8 cellular contexts compared by ENCODE assay signal in genomic region chr19:52820472-52821205, GRCh38. TPM values are rescaled to one million over a fixed set of nuclear protein-coding genes. Genes with fewer than 3 reads are reported as not detected.
DNase-seq lines count a peak whose midpoint lies in the region; TF ChIP-seq lines count a peak whose summit lies in the region.
"Not testable (repeated sequence)": the region's sequence is repeated elsewhere in the genome, so short reads cannot be mapped to it uniquely, and the experiment has no call there.

No MANE protein-coding gene starts in this region.

- H3K79me2 ChIP-seq in H9 (ENCODE audit: insufficient read depth, low read length): not testable (repeated sequence)

- not testable (repeated sequence) for H3K18ac ChIP-seq in H9 (ENCODE audit: insufficient read length, low read depth, low read length)

- not testable (repeated sequence) for H2BK12ac ChIP-seq in H9 (ENCODE audit: insufficient read length, low read depth, low read length)

- H3K27me3 Mint-ChIP-seq in H9 (ENCODE audit: low read depth); neural crest cell (ENCODE audit: low read depth): not testable (repeated sequence)

- H3K23me2 ChIP-seq in H9 (ENCODE audit: insufficient read length, low read depth, low read length, poor library complexity, severe bottlenecking): not testable (repeated sequence)

- H4K91ac ChIP-seq in H9 (ENCODE audit: insufficient read length, low read depth, low read length): not testable (repeated sequence)

- H4K5ac ChIP-seq in H9 (ENCODE audit: insufficient read length, low read depth, low read length): not testable (repeated sequence)

- H3T11ph ChIP-seq in H9 (ENCODE audit: low read length): not testable (repeated sequence)

- H3K4me3 Mint-ChIP-seq in H9: peak overlapping the region; percentile 91 to 92
- H3K4me3 Mint-ChIP-seq in neural crest cell: peak overlapping the region; percentile 92

- H3K79me1 ChIP-seq in H9 (ENCODE audit: insufficient read depth, low read depth, low read length, poor library complexity, severe bottlenecking): not testable (repeated sequence)

- H3K27me3 ChIP-seq in H9 (ENCODE audit: insufficient read depth, low read length); brain microvascular endothelial cell (replicated peaks); left ventricle myocardium inferior (ENCODE audit: low read depth); stomach: not testable (repeated sequence)

- peak overlapping the region; percentile 73 for H3K4me2 ChIP-seq in H9 (ENCODE audit: insufficient read depth, insufficient read length, low read length)

- H3K4me3 ChIP-seq in LNCaP clone FGC (ENCODE audit: low read depth, low read length): peak overlapping the region; percentile 71
- peak overlapping the region; percentile 65 for H3K4me3 ChIP-seq in brain microvascular endothelial cell (ENCODE audit: low read depth, low read length)
- peak overlapping the region; percentile 83 for H3K4me3 ChIP-seq in left ventricle myocardium inferior
- H3K4me3 ChIP-seq in stomach: peak overlapping the region; percentile 59 to 77 (median 66)

- TF ChIP-seq EP300 in stomach (IDR thresholded peaks at IDR 0.05): not testable (repeated sequence)

- not testable (repeated sequence) for H3K36me3 ChIP-seq in brain microvascular endothelial cell (replicated peaks)
- H3K36me3 ChIP-seq in left ventricle myocardium inferior (peaks cover 12% of the 10 kb centered on the region), stomach (peaks cover 0 to 31% (median 28%) of the 10 kb centered on the region in 4 donors)

- not testable (repeated sequence) for TF ChIP-seq CTCF in H9 (conservative IDR thresholded peaks at IDR 0.05); LNCaP clone FGC (IDR thresholded peaks at IDR 0.05; ENCODE audit: control insufficient read depth, extremely low read depth, insufficient read depth); brain microvascular endothelial cell (IDR thresholded peaks at IDR 0.05; ENCODE audit: low read depth, low read length, missing control alignments); left ventricle myocardium inferior (IDR thresholded peaks at IDR 0.05; ENCODE audit: borderline replicate concordance); neural crest cell (conservative IDR thresholded peaks at IDR 0.05); stomach (IDR thresholded peaks at IDR 0.05)

- not testable (repeated sequence) for H4K8ac ChIP-seq in H9 (replicated peaks; ENCODE audit: insufficient read length, low read depth, low read length)

- H3K27ac Mint-ChIP-seq in H9: peak overlapping the region in 1 of 3 experiments; percentile 80; a peak in 3 of 7 replicates
- H3K27ac Mint-ChIP-seq in neural crest cell (ENCODE audit: unreplicated experiment): peak overlapping the region; percentile 70

- TF ChIP-seq POLR2A in stomach (IDR thresholded peaks at IDR 0.05): not testable (repeated sequence)

- not testable (repeated sequence) for H2BK120ac ChIP-seq in H9 (ENCODE audit: low read depth, low read length, poor library complexity, severe bottlenecking)

- H2BK15ac ChIP-seq in H9 (ENCODE audit: low read depth, low read length): not testable (repeated sequence)

- peak; percentile 37 for DNase-seq in Daoy (ENCODE audit: low read depth)
- DNase-seq in H9: peak; percentile 36
- not testable (repeated sequence) for DNase-seq in LNCaP clone FGC (ENCODE audit: low read depth); neural crest cell (ENCODE audit: low read depth, low spot score)
- peak; percentile 22 for DNase-seq in UCSD-AML1 (lab: John Stamatoyannopoulos, UW; ENCODE audit: unreplicated experiment)
- peak; percentile 2 for DNase-seq in brain microvascular endothelial cell
- peak; percentile 19 for DNase-seq in left ventricle myocardium inferior
- DNase-seq in stomach: peak; percentile 38

- H2BK20ac ChIP-seq in H9 (ENCODE audit: low read depth, low read length, poor library complexity, severe bottlenecking): not testable (repeated sequence)

- in situ Hi-C loops in brain microvascular endothelial cell (cut with HindIII; ENCODE audit: low pct_ligation_motif_present, low sequenced_read_pairs): not testable (repeated sequence)

- H3K9ac ChIP-seq in H9 (ENCODE audit: extremely low read depth, insufficient read length, low read length): peak overlapping the region; percentile 58

- H3K9me3 Mint-ChIP-seq in H9, neural crest cell: not testable (repeated sequence)

- not testable (repeated sequence) for H3K23ac ChIP-seq in H9 (ENCODE audit: insufficient read length, low read depth, low read length)

- not testable (repeated sequence) for H3K4me1 ChIP-seq in H9 (ENCODE audit: insufficient read depth, low read length); stomach
- H3K4me1 ChIP-seq in left ventricle myocardium inferior: peaks cover 11% of the 10 kb centered on the region

- H3K4ac ChIP-seq in H9 (ENCODE audit: low read depth, low read length): not testable (repeated sequence)

- not testable (repeated sequence) for H4K20me1 ChIP-seq in H9 (ENCODE audit: control insufficient read depth, insufficient read depth, insufficient read length)

- H3K36me3 Mint-ChIP-seq in H9 (ENCODE audit: insufficient read depth in 1 of 3, low read depth in 3 of 3) (peaks cover 12 to 21% (median 18%) of the 10 kb centered on the region in 3 experiments), neural crest cell (ENCODE audit: low read depth) (peaks cover 11% of the 10 kb centered on the region)

- H3K4me1 Mint-ChIP-seq in H9: not testable (repeated sequence)
- peaks cover 14% of the 10 kb centered on the region for H3K4me1 Mint-ChIP-seq in neural crest cell

- not testable (repeated sequence) for H2AK5ac ChIP-seq in H9 (ENCODE audit: insufficient read length, low read length)

- not testable (repeated sequence) for H2AFZ ChIP-seq in H9 (ENCODE audit: low read length)

- not testable (repeated sequence) for H3K14ac ChIP-seq in H9 (ENCODE audit: insufficient read depth, low read length)

- H3K27ac ChIP-seq in H9 (ENCODE audit: insufficient read length, low read depth, low read length); brain microvascular endothelial cell: not testable (repeated sequence)
- H3K27ac ChIP-seq in left ventricle myocardium inferior (replicated peaks) (peak overlapping the region; percentile 76), stomach (peak overlapping the region in 4 of 5 donors; percentile 62 to 84 (median 78))

- not testable (repeated sequence) for H3K56ac ChIP-seq in H9 (ENCODE audit: insufficient read length, low read depth, low read length)

- WGBS in H9 (ENCODE audit: extremely low coverage, insufficient read length, low lambda C conversion rate): no CpG with 5 or more reads among the region's 20 CpGs
- 5 to 11% (median 9%) methylated on average over 16 to 20 of the region's 20 CpGs for WGBS in stomach, 5 donors

- intact Hi-C loops in left ventricle myocardium inferior (cut with micrococcal nuclease); stomach (cut with DNase I; ENCODE audit: low total_unique reads): not testable (repeated sequence)

- not testable (repeated sequence) for H2BK5ac ChIP-seq in H9 (ENCODE audit: insufficient read length, low read length)

- not testable (repeated sequence) for H3K9me3 ChIP-seq in H9 (ENCODE audit: control insufficient read depth, low read depth, low read length); left ventricle myocardium inferior (replicated peaks); stomach

RNA-seq across cellular contexts. Expression of gene ZNF28, which starts 0.8 kb away (rescaled TPM):
- total RNA-seq in Daoy (2014; rRNA removed; shearing (Covaris generic)): 21.8 and 24.6 TPM in 2 replicates
- total RNA-seq in H9 (2021) (23.6 and 31.3 TPM in 2 replicates), left ventricle myocardium inferior (7.1 TPM), neural crest cell (15.8 and 19.4 TPM in 2 replicates), stomach (10 to 100 TPM in 2 of 5 donors, 1 to 10 TPM in 3; 3.2 to 78.6 (median 4.7) TPM)
- polyA plus RNA-seq in stomach: 1 to 10 TPM; 2.3 to 5.2 (median 3.9) TPM

RNA-seq across cellular contexts. Expression of gene ZNF600, which starts 34.0 kb away (rescaled TPM):
- 0.63 and 5.7 TPM in 2 replicates for total RNA-seq in Daoy (2014; rRNA removed; shearing (Covaris generic))
- 8.0 and 9.3 TPM in 2 replicates for total RNA-seq in H9 (2021)
- total RNA-seq in left ventricle myocardium inferior: 2.9 TPM
- total RNA-seq in neural crest cell: 2.1 and 2.3 TPM in 2 replicates
- 10 to 100 TPM in 2 of 5 donors, 1 to 10 TPM in 3; 1.8 to 53.9 (median 8.8) TPM for total RNA-seq in stomach
- polyA plus RNA-seq in stomach: 10 to 100 TPM in 1 of 3 donors, 1 to 10 TPM in 2; 4.7 to 10.2 (median 5.7) TPM

RNA-seq across cellular contexts. Expression of gene ZNF468, which starts 36.8 kb away (rescaled TPM):
- 22.6 and 24.5 TPM in 2 replicates for total RNA-seq in Daoy (2014; rRNA removed; shearing (Covaris generic))
- total RNA-seq in H9 (2021) (34.0 and 34.7 TPM in 2 replicates), left ventricle myocardium inferior (8.3 TPM), neural crest cell (20.9 and 27.9 TPM in 2 replicates), stomach (10 to 100 TPM in 4 of 5 donors, 1 to 10 TPM in 1; 6.2 to 53.1 (median 27.2) TPM)
- polyA plus RNA-seq in stomach: 10 to 100 TPM in 1 of 3 donors, 1 to 10 TPM in 2; 5.8 to 11.9 (median 9.5) TPM
